ENCODE assay signal across 14 cellular contexts in genomic region chr6:170095273-170095976, GRCh38.
DNase-seq lines count a peak whose midpoint lies in the region; ATAC-seq and TF ChIP-seq lines count a peak whose summit lies in the region.
"Had no signal": no experiment of that assay in that cellular context is flagged by ENCODE, and none has a peak within 500 bp of the region (broad histone marks: within the 10 kb centered on the region; RNA-seq: fewer than 3 reads in every experiment).

No MANE protein-coding gene starts in this region.

- no peak overlapping the region for H4K5ac ChIP-seq in H9 (ENCODE audit: insufficient read length, low read depth, low read length)

- intact Hi-C loops in body of pancreas (cut with DNase I) (no loop called here), A673 (cut with micrococcal nuclease; ENCODE audit: unreplicated experiment) (no loop called here)

- no peak overlapping the region for H2BK120ac ChIP-seq in H9 (ENCODE audit: low read depth, low read length, poor library complexity, severe bottlenecking)

- H4K8ac ChIP-seq in H9 (replicated peaks; ENCODE audit: insufficient read length, low read depth, low read length), result no peak overlapping the region

- DNase-seq in H9 (peak; percentile 19), body of pancreas (peak in 3 of 4 donors; percentile 1 to 11 (median 7)), suprapubic skin (ENCODE audit: low spot score in 2 of 2) (peak; percentile 59 to 73), A673 (ENCODE audit: low spot score) (no peak), H4 (ENCODE audit: low spot score) (no peak)
- DNase-seq in natural killer cell treated with Interleukin-12 subunit alpha and Interleukin-12 subunit beta and Interleukin-15 and Interleukin-18, amount 100 ng/mL, for 72 hours (ENCODE audit: low spot score), result peak; percentile 49
- DNase-seq: activated naive CD4-positive, alpha-beta T cell treated with Interleukin-2 at 50 U/mL for 16 hours; cortex of kidney; foreskin melanocyte; GDM1; MG63; NCI-H187 treated with DMSO at 0.1 percent for 48 hours had no signal

- H3K36me3 ChIP-seq in body of pancreas (replicated peaks in 1 of 2; ENCODE audit: insufficient read depth in 1 of 2, low read depth in 2 of 2), result no peaks in the 10 kb centered on the region
- H3K36me3 ChIP-seq in suprapubic skin, result no peaks in the 10 kb centered on the region
- H3K36me3 ChIP-seq in A673 (ENCODE audit: insufficient read depth, low read length, poor library complexity, severe bottlenecking), result no peaks in the 10 kb centered on the region
- H3K36me3 ChIP-seq: MG63 had no signal

- no peak for TF ChIP-seq POLR2A in body of pancreas (IDR thresholded peaks at IDR 0.05)
- no peak for TF ChIP-seq POLR2A in suprapubic skin (IDR thresholded peaks at IDR 0.05)

- no peak overlapping the region for H3K4me2 ChIP-seq in H9 (ENCODE audit: insufficient read depth, insufficient read length, low read length)

- no peak overlapping the region; the same call in 1 of the 2 replicates for H3K14ac ChIP-seq in H9 (ENCODE audit: insufficient read depth, low read length)

- H3K23me2 ChIP-seq in H9 (ENCODE audit: insufficient read length, low read depth, low read length, poor library complexity, severe bottlenecking), result no peaks in the 10 kb centered on the region

- H2AK5ac ChIP-seq in H9 (ENCODE audit: insufficient read length, low read length), result no peak overlapping the region

- BruUV-seq in A673 (replicated peaks; lab: Mats Ljungman, UMichigan), result no TSS peak

- H2BK20ac ChIP-seq in H9 (ENCODE audit: low read depth, low read length, poor library complexity, severe bottlenecking), result no peak overlapping the region

- H2BK15ac ChIP-seq in H9 (ENCODE audit: low read depth, low read length), result no peak overlapping the region

- peak overlapping the region in 1 of 3 experiments; percentile 68; a peak in 1 of 7 replicates for H3K27ac Mint-ChIP-seq in H9
- no peak overlapping the region for H3K27ac Mint-ChIP-seq in natural killer cell treated with Interleukin-12 subunit alpha and Interleukin-12 subunit beta and Interleukin-15 and Interleukin-18, amount 100 ng/mL, for 72 hours
- H3K27ac Mint-ChIP-seq: stimulated activated naive CD8-positive, alpha-beta T cell treated with anti-CD3 and anti-CD28 coated beads, Interleukin-15, amount 100 ng/mL, for 72 hours had no signal

- H3K56ac ChIP-seq in H9 (ENCODE audit: insufficient read length, low read depth, low read length), result no peak overlapping the region

- H3K4me1 ChIP-seq in H9 (ENCODE audit: insufficient read depth, low read length) (no peaks in the 10 kb centered on the region), body of pancreas (no peaks in the 10 kb centered on the region), suprapubic skin (no peaks in the 10 kb centered on the region), A673 (ENCODE audit: insufficient read depth, low read length, poor library complexity, severe bottlenecking) (no peaks in the 10 kb centered on the region)

- no peak for TF ChIP-seq CTCF in H9 (conservative IDR thresholded peaks at IDR 0.05)
- no peak for TF ChIP-seq CTCF in body of pancreas (IDR thresholded peaks at IDR 0.05)
- no peak for TF ChIP-seq CTCF in suprapubic skin (IDR thresholded peaks at IDR 0.05)
- TF ChIP-seq CTCF in A673 (conservative IDR thresholded peaks at IDR 0.05; ENCODE audit: low read depth, low read length), result no peak

- H3K36me3 Mint-ChIP-seq in H9 (ENCODE audit: insufficient read depth in 1 of 3, low read depth in 3 of 3), result peaks cover 0 to 1% (median 0%) of the 10 kb centered on the region in 3 experiments; a peak in 2 of 7 replicates
- H3K36me3 Mint-ChIP-seq in natural killer cell treated with Interleukin-12 subunit alpha and Interleukin-12 subunit beta and Interleukin-15 and Interleukin-18, amount 100 ng/mL, for 72 hours, result no peaks in the 10 kb centered on the region

- WGBS in H9 (ENCODE audit: extremely low coverage, insufficient read length, low lambda C conversion rate), result no CpG with 5 or more reads among the region's 21 CpGs
- WGBS in body of pancreas, 2 donors, result 73 to 90% methylated on average over 16 to 19 of the region's 21 CpGs
- WGBS in suprapubic skin, result 95% methylated on average over 17 of the region's 21 CpGs

- H3K27ac ChIP-seq in H9 (ENCODE audit: insufficient read length, low read depth, low read length) (no peak overlapping the region), body of pancreas (no peak overlapping the region), suprapubic skin (no peak overlapping the region), A673 (ENCODE audit: low read depth, low read length, poor library complexity, severe bottlenecking) (no peak overlapping the region)

- H3K9ac ChIP-seq in H9 (ENCODE audit: extremely low read depth, insufficient read length, low read length), result no peak overlapping the region

- no peak overlapping the region for H3K23ac ChIP-seq in H9 (ENCODE audit: insufficient read length, low read depth, low read length)

- no peak overlapping the region for H4K91ac ChIP-seq in H9 (ENCODE audit: insufficient read length, low read depth, low read length)

- H3T11ph ChIP-seq in H9 (ENCODE audit: low read length), result no peak overlapping the region

- H3K9me3 Mint-ChIP-seq in H9, result peaks cover 1 to 2% of the 10 kb centered on the region in 2 experiments; a peak in 4 of 5 replicates
- H3K9me3 Mint-ChIP-seq in natural killer cell treated with Interleukin-12 subunit alpha and Interleukin-12 subunit beta and Interleukin-15 and Interleukin-18, amount 100 ng/mL, for 72 hours, result peaks cover 2% of the 10 kb centered on the region

- H3K4me3 ChIP-seq in body of pancreas (no peak overlapping the region), suprapubic skin (no peak overlapping the region), A673 (ENCODE audit: low read depth, low read length, poor library complexity, severe bottlenecking) (no peak overlapping the region)
- H3K4me3 ChIP-seq: MG63 had no signal

- POLR2A ChIA-PET in A673 (lab: Charles Lee; ENCODE audit: low non-redundant PET), result no interaction called here

- H3K18ac ChIP-seq in H9 (ENCODE audit: insufficient read length, low read depth, low read length), result no peak overlapping the region

- no peak for TF ChIP-seq EP300 in suprapubic skin (IDR thresholded peaks at IDR 0.05)

- CTCF ChIA-PET in A673 (lab: Charles Lee), result no interaction called here

- H3K9me3 ChIP-seq in H9 (ENCODE audit: control insufficient read depth, low read depth, low read length) (no peaks in the 10 kb centered on the region), body of pancreas (no peaks in the 10 kb centered on the region), suprapubic skin (no peaks in the 10 kb centered on the region), A673 (ENCODE audit: low read depth, low read length, poor library complexity, severe bottlenecking) (no peaks in the 10 kb centered on the region)
- H3K9me3 ChIP-seq: MG63 had no signal

- H3K27me3 ChIP-seq in H9 (ENCODE audit: insufficient read depth, low read length) (no peaks in the 10 kb centered on the region), body of pancreas (no peaks in the 10 kb centered on the region), suprapubic skin (peaks cover 14% of the 10 kb centered on the region), A673 (replicated peaks; ENCODE audit: insufficient read depth, low read depth, low read length, poor library complexity) (no peaks in the 10 kb centered on the region)
- H3K27me3 ChIP-seq: MG63 had no signal

- no peak for ATAC-seq in body of pancreas
- no peak for ATAC-seq in natural killer cell treated with Interleukin-12 subunit alpha and Interleukin-12 subunit beta and Interleukin-15 and Interleukin-18, amount 100 ng/mL, for 72 hours
- no peak for ATAC-seq in GM18519 (IDR thresholded peaks at IDR 0.05; ENCODE audit: low FRiP score, unreplicated experiment)
- ATAC-seq: stimulated activated naive CD8-positive, alpha-beta T cell treated with anti-CD3 and anti-CD28 coated beads, Interleukin-15, amount 100 ng/mL, for 72 hours had no signal

- no peak overlapping the region for H2AFZ ChIP-seq in H9 (ENCODE audit: low read length)

- no peaks in the 10 kb centered on the region for H3K79me2 ChIP-seq in H9 (ENCODE audit: insufficient read depth, low read length)

- peaks cover 5% of the 10 kb centered on the region for H3K27me3 Mint-ChIP-seq in H9 (ENCODE audit: low read depth)
- H3K27me3 Mint-ChIP-seq in natural killer cell treated with Interleukin-12 subunit alpha and Interleukin-12 subunit beta and Interleukin-15 and Interleukin-18, amount 100 ng/mL, for 72 hours, result peaks cover 0 to 14% of the 10 kb centered on the region in 2 donors

- peaks cover 0 to 4% of the 10 kb centered on the region in 2 experiments; a peak in 2 of 4 replicates for H3K4me1 Mint-ChIP-seq in H9
- peaks cover 5 to 15% of the 10 kb centered on the region in 2 donors for H3K4me1 Mint-ChIP-seq in natural killer cell treated with Interleukin-12 subunit alpha and Interleukin-12 subunit beta and Interleukin-15 and Interleukin-18, amount 100 ng/mL, for 72 hours (ENCODE audit: low read depth in 2 of 2)

- H2BK12ac ChIP-seq in H9 (ENCODE audit: insufficient read length, low read depth, low read length), result no peak overlapping the region

- H3K4ac ChIP-seq in H9 (ENCODE audit: low read depth, low read length), result no peak overlapping the region

- no peak overlapping the region for H2BK5ac ChIP-seq in H9 (ENCODE audit: insufficient read length, low read length)

- H3K4me3 Mint-ChIP-seq in H9, result no peak overlapping the region
- H3K4me3 Mint-ChIP-seq in natural killer cell treated with Interleukin-12 subunit alpha and Interleukin-12 subunit beta and Interleukin-15 and Interleukin-18, amount 100 ng/mL, for 72 hours, result no peak overlapping the region
- H3K4me3 Mint-ChIP-seq: stimulated activated naive CD8-positive, alpha-beta T cell treated with anti-CD3 and anti-CD28 coated beads, Interleukin-15, amount 100 ng/mL, for 72 hours had no signal

- H3K79me1 ChIP-seq in H9 (ENCODE audit: insufficient read depth, low read depth, low read length, poor library complexity, severe bottlenecking), result no peaks in the 10 kb centered on the region

- no peaks in the 10 kb centered on the region for H4K20me1 ChIP-seq in H9 (ENCODE audit: control insufficient read depth, insufficient read depth, insufficient read length)

Comparison
In these comparisons a context has a peak if more than half of its experiments do, and no peak if none do; other contexts are left out.
1. DNase-seq: peak in H9 (single experiment), body of pancreas (3 of 4), natural killer cell treated with Interleukin-12 subunit alpha and Interleukin-12 subunit beta and Interleukin-15 and Interleukin-18, amount 100 ng/mL, for 72 hours (single experiment) and suprapubic skin (2 of 2); none in A673 (single experiment) and H4 (single experiment).